Comparison of ENCODE assay signal across 10 cellular contexts in the genomic region with DNA sequence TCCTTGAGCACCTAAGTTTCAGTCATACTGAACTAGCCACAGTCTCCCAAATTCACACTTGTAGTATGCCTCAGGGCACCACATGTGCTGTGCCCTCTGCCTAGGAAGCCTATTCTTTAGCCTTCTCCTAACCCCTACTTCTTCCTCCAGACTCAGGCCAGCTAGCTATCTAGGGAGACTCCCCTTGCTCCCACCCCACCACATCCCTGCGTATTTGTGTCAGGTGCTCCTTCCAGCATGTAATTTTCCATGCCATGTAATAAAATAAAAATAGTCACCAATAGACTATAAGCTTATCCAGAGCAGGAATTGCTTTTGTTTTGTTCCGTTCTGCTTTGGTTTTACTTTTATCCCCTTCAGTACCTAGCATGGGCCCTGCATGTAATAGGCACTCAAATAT. TPM values are rescaled to one million over a fixed set of nuclear protein-coding genes. Genes with fewer than 3 reads are reported as not detected.
"Had no signal": no experiment of that assay in that cellular context is flagged by ENCODE, and none has a peak within 500 bp of the region (broad histone marks: within the 10 kb centered on the region; RNA-seq: fewer than 3 reads in every experiment).

No MANE protein-coding gene starts in this region.

- H3K4me3 Mint-ChIP-seq: HFFc6, IgD-negative memory B cell had no signal

- H3K27ac ChIP-seq: HL-60 had no signal

- H3K4me1 ChIP-seq: HAP-1 had no signal

- H3K4me3 ChIP-seq: HAP-1 had no signal

- DNase-seq: GOT3, H7, HFFc6 had no signal

- H3K9me3 Mint-ChIP-seq: HFFc6, IgD-negative memory B cell had no signal

- H3K36me3 ChIP-seq: HAP-1 had no signal

- H3K27ac Mint-ChIP-seq: HFFc6, IgD-negative memory B cell had no signal

- ATAC-seq: HCT116, HepG2 had no signal

- H3K9me3 ChIP-seq: HAP-1 had no signal

RNA-seq across cellular contexts. Expression of gene GJD2, which starts 14.9 kb away (rescaled TPM):
- total RNA-seq: H4, HepG2, HFFc6, HT1080 had no signal
- polyA plus RNA-seq: HepG2, IgD-negative memory B cell had no signal

RNA-seq across cellular contexts. Expression of gene ACTC1, which starts 25.6 kb away (rescaled TPM):
- total RNA-seq: H4, HepG2, HT1080 had no signal
- polyA plus RNA-seq: HepG2, IgD-negative memory B cell had no signal
